Comparison of ENCODE assay signal across 8 cellular contexts in genomic region chr10:31928531-31929259, GRCh38. TPM values are rescaled to one million over a fixed set of nuclear protein-coding genes. Genes with fewer than 3 reads are reported as not detected.
DNase-seq lines count a peak whose midpoint lies in the region; ATAC-seq and TF ChIP-seq lines count a peak whose summit lies in the region.

Gene ARHGAP12, minus strand, starts transcription at chr10:31928831. Its CDS starts 19,976 bp downstream, at chr10:31908855.

- peaks cover 0 to 11% of the 10 kb centered on the region in 2 donors for H3K27me3 ChIP-seq in left lung

- peak within 1 kb of the TSS; percentile 96 for H3K27ac ChIP-seq in left lung

- no peak for TF ChIP-seq CTCF in AG04449 (IDR thresholded peaks at IDR 0.05; ENCODE audit: insufficient read depth, low read length, missing control alignments)
- no peak for TF ChIP-seq CTCF in left lung (IDR thresholded peaks at IDR 0.05)

- POLR2A ChIA-PET in AG04449 (lab: Yijun Ruan, JAX): interaction anchor here (0.9 to 1.0 kb wide), 2 partner anchors 17 to 20 kb away, joined by 4 to 6 read pairs; no protein-coding TSS in a partner anchor
- POLR2A ChIA-PET in activated CD4-positive, alpha-beta T cell treated with anti-CD3 and anti-CD28 coated beads, Interleukin-2, amount 10 ng/mL, durations not matched to agents 7 days and 5 days (lab: Charles Lee): interaction anchor here (1.2 kb wide), 1 partner anchor 9 kb away, joined by 4 read pairs; no protein-coding TSS in a partner anchor

- ATAC-seq in HG03060 (IDR thresholded peaks at IDR 0.05; ENCODE audit: low read depth, unreplicated experiment) (peak; percentile 41), left lung (peak; percentile 93)

- intact Hi-C loops in dendritic cell treated with granulocyte-macrophage colony-stimulating factor and Interleukin-4, amounts not matched to agents 40 ng/mL and 50 ng/mL, for 4 days (cut with micrococcal nuclease): loop anchor here (5.0 to 10.0 kb wide), 3 partner anchors 34 to 76 kb away; no protein-coding TSS in a partner anchor
- intact Hi-C loops in left lung (cut with DNase I): no loop called here

- peak within 1 kb of the TSS; percentile 75 for H3K4me3 ChIP-seq in AG04449 (ENCODE audit: low read depth, low read length)
- peak within 1 kb of the TSS; percentile 81 to 82 for H3K4me3 ChIP-seq in left lung

- H3K4me1 ChIP-seq in left lung: peaks cover 0 to 36% of the 10 kb centered on the region in 2 donors

- peaks cover 53% of the 10 kb centered on the region for H3K4me1 Mint-ChIP-seq in activated CD4-positive, alpha-beta T cell treated with anti-CD3 and anti-CD28 coated beads, Interleukin-2, amount 10 ng/mL, durations not matched to agents 7 days and 5 days
- H3K4me1 Mint-ChIP-seq in dendritic cell treated with granulocyte-macrophage colony-stimulating factor and Interleukin-4, amounts not matched to agents 40 ng/mL and 50 ng/mL, for 4 days (ENCODE audit: low read depth): peaks cover 28% of the 10 kb centered on the region

- no peaks in the 10 kb centered on the region for H3K9me3 ChIP-seq in left lung

- TF ChIP-seq POLR2A in GM18526 (IDR thresholded peaks at IDR 0.05; ENCODE audit: extremely low read depth, insufficient read length): peak; percentile 74

- CTCF ChIA-PET in AG04449 (lab: Yijun Ruan, JAX): interaction anchor here (0.8 to 1.5 kb wide), 2 partner anchors 21 to 76 kb away, joined by 3 read pairs; no protein-coding TSS in a partner anchor
- CTCF ChIA-PET in activated CD4-positive, alpha-beta T cell treated with anti-CD3 and anti-CD28 coated beads, Interleukin-2, amount 10 ng/mL, durations not matched to agents 7 days and 5 days (lab: Charles Lee): interaction anchor here (0.6 to 1.4 kb wide), 3 partner anchors 18 to 210 kb away, joined by 3 to 4 read pairs (median 3); no protein-coding TSS in a partner anchor

- peaks cover 4% of the 10 kb centered on the region for H3K27me3 Mint-ChIP-seq in activated CD4-positive, alpha-beta T cell treated with anti-CD3 and anti-CD28 coated beads, Interleukin-2, amount 10 ng/mL, durations not matched to agents 7 days and 5 days
- no peaks in the 10 kb centered on the region for H3K27me3 Mint-ChIP-seq in dendritic cell treated with granulocyte-macrophage colony-stimulating factor and Interleukin-4, amounts not matched to agents 40 ng/mL and 50 ng/mL, for 4 days

- H3K36me3 Mint-ChIP-seq in activated CD4-positive, alpha-beta T cell treated with anti-CD3 and anti-CD28 coated beads, Interleukin-2, amount 10 ng/mL, durations not matched to agents 7 days and 5 days (ENCODE audit: low read depth): peaks cover 3% of the 10 kb centered on the region
- H3K36me3 Mint-ChIP-seq in dendritic cell treated with granulocyte-macrophage colony-stimulating factor and Interleukin-4, amounts not matched to agents 40 ng/mL and 50 ng/mL, for 4 days (ENCODE audit: low read depth): peaks cover 16% of the 10 kb centered on the region

- no peaks in the 10 kb centered on the region for H3K36me3 ChIP-seq in left lung

- H3K9me3 Mint-ChIP-seq in activated CD4-positive, alpha-beta T cell treated with anti-CD3 and anti-CD28 coated beads, Interleukin-2, amount 10 ng/mL, durations not matched to agents 7 days and 5 days: no peaks in the 10 kb centered on the region
- no peaks in the 10 kb centered on the region for H3K9me3 Mint-ChIP-seq in dendritic cell treated with granulocyte-macrophage colony-stimulating factor and Interleukin-4, amounts not matched to agents 40 ng/mL and 50 ng/mL, for 4 days

- H3K4me3 Mint-ChIP-seq in activated CD4-positive, alpha-beta T cell treated with anti-CD3 and anti-CD28 coated beads, Interleukin-2, amount 10 ng/mL, durations not matched to agents 7 days and 5 days: peak within 1 kb of the TSS; percentile 89
- peak within 1 kb of the TSS; percentile 98 for H3K4me3 Mint-ChIP-seq in dendritic cell treated with granulocyte-macrophage colony-stimulating factor and Interleukin-4, amounts not matched to agents 40 ng/mL and 50 ng/mL, for 4 days

- no peak for DNase-seq in AG04449 (ENCODE audit: low read depth, low spot score)
- DNase-seq in NCI-H345 (lab: John Stamatoyannopoulos, UW): peak; percentile 81
- peak; percentile 83 for DNase-seq in activated CD4-positive, alpha-beta T cell treated with anti-CD3 and anti-CD28 coated beads, Interleukin-2, amount 10 ng/mL, durations not matched to agents 7 days and 5 days
- DNase-seq in left lung: peak; percentile 90 to 98
- DNase-seq in stimulated activated CD4-positive, alpha-beta T cell treated with anti-CD3 and anti-CD28 coated beads, Interleukin-2, amount 100 ng/mL, for 24 hours: peak; percentile 86 to 88

- peak within 1 kb of the TSS; percentile 91 for H3K27ac Mint-ChIP-seq in activated CD4-positive, alpha-beta T cell treated with anti-CD3 and anti-CD28 coated beads, Interleukin-2, amount 10 ng/mL, durations not matched to agents 7 days and 5 days
- H3K27ac Mint-ChIP-seq in dendritic cell treated with granulocyte-macrophage colony-stimulating factor and Interleukin-4, amounts not matched to agents 40 ng/mL and 50 ng/mL, for 4 days: peak within 1 kb of the TSS; percentile 96

RNA-seq across cellular contexts. Expression of gene ARHGAP12, which starts in this region (rescaled TPM):
- 10 to 100 TPM; 15.1 to 15.4 TPM for total RNA-seq in activated CD4-positive, alpha-beta T cell treated with anti-CD3 and anti-CD28 coated beads, Interleukin-2, amount 10 ng/mL, durations not matched to agents 7 days and 5 days
- total RNA-seq in left lung: 10 to 100 TPM; 25.5 TPM
